8 cellular contexts compared by ENCODE assay signal in genomic region chr9:32526042-32526706, GRCh38. TPM values are rescaled to one million over a fixed set of nuclear protein-coding genes. Genes with fewer than 3 reads are reported as not detected.
DNase-seq lines count a peak whose midpoint lies in the region; ATAC-seq and TF ChIP-seq lines count a peak whose summit lies in the region.

Gene RIGI, minus strand, starts transcription at chr9:32526196. Its CDS starts 30 bp downstream, at chr9:32526166.

- peaks cover 4% of the 10 kb centered on the region for H3K9me3 Mint-ChIP-seq in T-helper 1 cell treated with Interleukin-12 subunit alpha and Interleukin-12 subunit beta and Interleukin-4 antibody, amounts not matched to agents 30 μg/mL and 1 μg/mL, for 36 hours

- under 1% methylated on average over 37 of the region's 37 CpGs for WGBS in right cardiac atrium

- no peaks in the 10 kb centered on the region for H3K36me3 ChIP-seq in rectal smooth muscle tissue (ENCODE audit: control insufficient read depth, insufficient read depth, low read length)

- peak within 1 kb of the TSS; percentile 93 for H3K4me3 Mint-ChIP-seq in T-helper 1 cell treated with Interleukin-12 subunit alpha and Interleukin-12 subunit beta and Interleukin-4 antibody, amounts not matched to agents 30 μg/mL and 1 μg/mL, for 36 hours

- H3K9me3 ChIP-seq in right cardiac atrium (ENCODE audit: control insufficient read depth, low read length) = no peaks in the 10 kb centered on the region

- no peaks in the 10 kb centered on the region for H3K27me3 Mint-ChIP-seq in T-helper 1 cell treated with Interleukin-12 subunit alpha and Interleukin-12 subunit beta and Interleukin-4 antibody, amounts not matched to agents 30 μg/mL and 1 μg/mL, for 36 hours (ENCODE audit: low read depth)

- no peaks in the 10 kb centered on the region for H3K27me3 ChIP-seq in right cardiac atrium (ENCODE audit: control insufficient read depth, insufficient read depth)
- H3K27me3 ChIP-seq in rectal smooth muscle tissue (ENCODE audit: control insufficient read depth, insufficient read depth, low read length) = no peaks in the 10 kb centered on the region

- DNase-seq in NCI-H1417 (lab: John Stamatoyannopoulos, UW) (peak; percentile 69 to 94 (median 87)), anterior cingulate cortex (lab: John Stamatoyannopoulos, UW) (peak; percentile 15 to 88 (median 72)), right cardiac atrium (peak; percentile 96 to 98 (median 96)), 8988T (no peak)

- peak within 1 kb of the TSS; percentile 85 for H3K27ac ChIP-seq in right cardiac atrium (ENCODE audit: low read length)
- H3K27ac ChIP-seq in rectal smooth muscle tissue (ENCODE audit: low read depth, low read length) = peak within 1 kb of the TSS; percentile 92

- H3K9ac ChIP-seq in rectal smooth muscle tissue (ENCODE audit: low read length) = peak within 1 kb of the TSS; percentile 88

- intact Hi-C loops in right cardiac atrium (cut with DNase I) = no loop called here

- H3K4me1 Mint-ChIP-seq in T-helper 1 cell treated with Interleukin-12 subunit alpha and Interleukin-12 subunit beta and Interleukin-4 antibody, amounts not matched to agents 30 μg/mL and 1 μg/mL, for 36 hours (ENCODE audit: low read depth) = peaks cover 41% of the 10 kb centered on the region

- ATAC-seq in HG02763 (IDR thresholded peaks at IDR 0.05; ENCODE audit: unreplicated experiment) = peak; percentile 69
- ATAC-seq in right cardiac atrium = peak; percentile 97 to 98

- peak; percentile 17; the same call in 1 of the 2 replicates for TF ChIP-seq CTCF in GM12875 (IDR thresholded peaks at IDR 0.05; ENCODE audit: borderline replicate concordance, insufficient read depth, low read depth, low read length)

- H3K36me3 Mint-ChIP-seq in T-helper 1 cell treated with Interleukin-12 subunit alpha and Interleukin-12 subunit beta and Interleukin-4 antibody, amounts not matched to agents 30 μg/mL and 1 μg/mL, for 36 hours (ENCODE audit: low read depth) = peaks cover 35% of the 10 kb centered on the region

- peak within 1 kb of the TSS; percentile 86 for H3K27ac Mint-ChIP-seq in T-helper 1 cell treated with Interleukin-12 subunit alpha and Interleukin-12 subunit beta and Interleukin-4 antibody, amounts not matched to agents 30 μg/mL and 1 μg/mL, for 36 hours

- H3K4me1 ChIP-seq in right cardiac atrium (ENCODE audit: control insufficient read depth, insufficient read depth, low read length) (peaks cover 8% of the 10 kb centered on the region), rectal smooth muscle tissue (ENCODE audit: control insufficient read depth, insufficient read depth, low read length) (peaks cover 3% of the 10 kb centered on the region)

- H3K4me3 ChIP-seq in GM12875 (ENCODE audit: low read depth, low read length) (peak within 1 kb of the TSS; percentile 62), right cardiac atrium (ENCODE audit: low read length) (peak within 1 kb of the TSS; percentile 85), rectal smooth muscle tissue (ENCODE audit: low read length) (peak within 1 kb of the TSS; percentile 94)

RNA-seq across cellular contexts. Expression of gene RIGI, which starts in this region (rescaled TPM):
- 1 to 10 TPM; 5.1 to 6.4 (median 5.6) TPM for total RNA-seq in right cardiac atrium
- polyA plus RNA-seq in right cardiac atrium = 2.8 TPM
